ENCODE assay signal across 3 cellular contexts in genomic region chr5:151549713-151550112, GRCh38.
A peak's percentile ranks its signal among the peaks of the same experiment; 100 is the strongest.
TF ChIP-seq lines count a peak whose summit lies in the region.

No MANE protein-coding gene starts in this region.

TF ChIP-seq in HEK293, 187 proteins besides CTCF, POLR2A, EP300 and RAD21:
- TF ChIP-seq MZF1 (tag by site-specific recombination; IDR thresholded peaks at IDR 0.05; ENCODE audit: borderline replicate concordance), result no peak
- peak; percentile 84 for TF ChIP-seq ZNF239 (tag by site-specific recombination; IDR thresholded peaks at IDR 0.05)

TF ChIP-seq in K562, 482 proteins besides CTCF, POLR2A, EP300 and RAD21:
- TF ChIP-seq CC2D1A (IDR thresholded peaks at IDR 0.05) (no peak), RBM25 (IDR thresholded peaks at IDR 0.05; ENCODE audit: low read depth, low read length, severe bottlenecking) (peak; percentile 60), ZNF146 (CRISPR knock-in tag; IDR thresholded peaks at IDR 0.05; ENCODE audit: unreplicated experiment) (no peak), MBD2 (IDR thresholded peaks at IDR 0.05; ENCODE audit: borderline replicate concordance, low read depth) (no peak), SIRT6 (IDR thresholded peaks at IDR 0.05; ENCODE audit: low read depth, low read length) (no peak), FOXM1 (IDR thresholded peaks at IDR 0.05; ENCODE audit: low read depth) (no peak), FOXM1 (CRISPR knock-in tag; IDR thresholded peaks at IDR 0.05; ENCODE audit: low read depth) (no peak), TRIM28 (IDR thresholded peaks at IDR 0.05) (no peak), TFE3 (CRISPR knock-in tag; IDR thresholded peaks at IDR 0.05) (no peak), HSF4 (CRISPR knock-in tag; IDR thresholded peaks at IDR 0.05; ENCODE audit: borderline replicate concordance) (no peak), ZNF134 (CRISPR knock-in tag; conservative IDR thresholded peaks at IDR 0.05) (no peak), MTA1 (IDR thresholded peaks at IDR 0.05; ENCODE audit: borderline replicate concordance) (no peak), ZNF239 (CRISPR knock-in tag; IDR thresholded peaks at IDR 0.05) (peak; percentile 95)
TF ChIP-seq in K562: peak in this region for 2.

TF ChIP-seq in WTC11, 78 proteins besides CTCF, POLR2A, EP300 and RAD21:
- TF ChIP-seq KAT7 (CRISPR knock-in tag; IDR thresholded peaks at IDR 0.05; ENCODE audit: borderline replicate concordance), result no peak
- TF ChIP-seq NFATC4 (CRISPR knock-in tag; IDR thresholded peaks at IDR 0.05), result no peak
- TF ChIP-seq FOXJ3 (CRISPR knock-in tag; IDR thresholded peaks at IDR 0.05; ENCODE audit: borderline replicate concordance), result no peak
